ENCODE assay signal across 1 cellular context in the genomic region with DNA sequence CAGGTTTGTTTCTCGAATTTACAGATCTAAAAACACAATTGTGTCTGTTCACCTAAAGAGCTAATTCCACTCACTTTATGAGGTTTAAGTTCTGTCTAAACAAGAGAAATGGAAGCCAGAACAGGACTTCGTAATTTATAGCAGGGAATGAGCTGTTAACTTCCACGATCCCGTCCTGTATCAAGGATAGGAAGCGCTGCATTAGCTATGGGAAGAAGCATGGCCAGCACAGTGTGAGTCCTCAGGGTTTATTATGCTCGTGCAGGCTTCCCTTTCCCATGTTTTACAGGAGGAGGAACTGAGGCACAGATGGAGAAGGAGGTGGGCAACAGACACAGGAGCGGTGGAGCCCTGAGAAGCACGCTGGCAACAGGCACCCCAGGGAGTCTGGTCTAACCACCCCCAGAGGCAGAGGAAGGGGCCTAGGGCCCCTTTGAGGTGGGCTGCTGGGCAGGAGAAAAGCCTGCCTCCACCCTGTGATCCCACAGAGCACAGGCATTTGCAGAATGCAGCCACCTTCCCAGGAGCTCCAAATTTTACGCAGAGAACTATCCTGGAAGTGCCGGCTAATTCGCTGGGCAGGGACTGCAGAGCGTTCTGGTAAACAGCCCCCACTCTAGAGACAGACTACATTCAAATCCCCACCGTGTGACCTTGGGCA.
TF ChIP-seq lines count a peak whose summit lies in the region.

No MANE protein-coding gene starts in this region.

TF ChIP-seq in IMR-90, 13 proteins besides CTCF, POLR2A, EP300 and RAD21 (continued from another document):
- TF ChIP-seq, protein P1, sequence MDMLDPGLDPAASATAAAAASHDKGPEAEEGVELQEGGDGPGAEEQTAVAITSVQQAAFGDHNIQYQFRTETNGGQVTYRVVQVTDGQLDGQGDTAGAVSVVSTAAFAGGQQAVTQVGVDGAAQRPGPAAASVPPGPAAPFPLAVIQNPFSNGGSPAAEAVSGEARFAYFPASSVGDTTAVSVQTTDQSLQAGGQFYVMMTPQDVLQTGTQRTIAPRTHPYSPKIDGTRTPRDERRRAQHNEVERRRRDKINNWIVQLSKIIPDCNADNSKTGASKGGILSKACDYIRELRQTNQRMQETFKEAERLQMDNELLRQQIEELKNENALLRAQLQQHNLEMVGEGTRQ (IDR thresholded peaks at IDR 0.05; ENCODE audit: low read depth, low read length): no peak
- no peak for TF ChIP-seq MAFK (IDR thresholded peaks at IDR 0.05; ENCODE audit: low read depth, low read length)
- TF ChIP-seq FOS (IDR thresholded peaks at IDR 0.05; ENCODE audit: low read depth, low read length): no peak
- no peak for TF ChIP-seq CHD1 (IDR thresholded peaks at IDR 0.05; ENCODE audit: low read depth, low read length)
- TF ChIP-seq BHLHE40 (IDR thresholded peaks at IDR 0.05; ENCODE audit: low read depth, low read length): no peak
- no peak for TF ChIP-seq MAZ (IDR thresholded peaks at IDR 0.05; ENCODE audit: borderline replicate concordance, low read depth, low read length)
- TF ChIP-seq, protein P2, sequence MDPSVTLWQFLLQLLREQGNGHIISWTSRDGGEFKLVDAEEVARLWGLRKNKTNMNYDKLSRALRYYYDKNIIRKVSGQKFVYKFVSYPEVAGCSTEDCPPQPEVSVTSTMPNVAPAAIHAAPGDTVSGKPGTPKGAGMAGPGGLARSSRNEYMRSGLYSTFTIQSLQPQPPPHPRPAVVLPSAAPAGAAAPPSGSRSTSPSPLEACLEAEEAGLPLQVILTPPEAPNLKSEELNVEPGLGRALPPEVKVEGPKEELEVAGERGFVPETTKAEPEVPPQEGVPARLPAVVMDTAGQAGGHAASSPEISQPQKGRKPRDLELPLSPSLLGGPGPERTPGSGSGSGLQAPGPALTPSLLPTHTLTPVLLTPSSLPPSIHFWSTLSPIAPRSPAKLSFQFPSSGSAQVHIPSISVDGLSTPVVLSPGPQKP (IDR thresholded peaks at IDR 0.05; ENCODE audit: borderline replicate concordance, low read depth, low read length): no peak
- TF ChIP-seq SMC3 (IDR thresholded peaks at IDR 0.05; ENCODE audit: low read depth, low read length): no peak
- TF ChIP-seq RFX5 (IDR thresholded peaks at IDR 0.05; ENCODE audit: low read depth, low read length): no peak
- TF ChIP-seq RCOR1 (IDR thresholded peaks at IDR 0.05; ENCODE audit: insufficient replicate concordance, low read length): no peak
- no peak for TF ChIP-seq NFE2L2 (IDR thresholded peaks at IDR 0.05; ENCODE audit: low read depth, low read length)
